Comparison of ENCODE assay signal across 1 cellular context in the genomic region with DNA sequence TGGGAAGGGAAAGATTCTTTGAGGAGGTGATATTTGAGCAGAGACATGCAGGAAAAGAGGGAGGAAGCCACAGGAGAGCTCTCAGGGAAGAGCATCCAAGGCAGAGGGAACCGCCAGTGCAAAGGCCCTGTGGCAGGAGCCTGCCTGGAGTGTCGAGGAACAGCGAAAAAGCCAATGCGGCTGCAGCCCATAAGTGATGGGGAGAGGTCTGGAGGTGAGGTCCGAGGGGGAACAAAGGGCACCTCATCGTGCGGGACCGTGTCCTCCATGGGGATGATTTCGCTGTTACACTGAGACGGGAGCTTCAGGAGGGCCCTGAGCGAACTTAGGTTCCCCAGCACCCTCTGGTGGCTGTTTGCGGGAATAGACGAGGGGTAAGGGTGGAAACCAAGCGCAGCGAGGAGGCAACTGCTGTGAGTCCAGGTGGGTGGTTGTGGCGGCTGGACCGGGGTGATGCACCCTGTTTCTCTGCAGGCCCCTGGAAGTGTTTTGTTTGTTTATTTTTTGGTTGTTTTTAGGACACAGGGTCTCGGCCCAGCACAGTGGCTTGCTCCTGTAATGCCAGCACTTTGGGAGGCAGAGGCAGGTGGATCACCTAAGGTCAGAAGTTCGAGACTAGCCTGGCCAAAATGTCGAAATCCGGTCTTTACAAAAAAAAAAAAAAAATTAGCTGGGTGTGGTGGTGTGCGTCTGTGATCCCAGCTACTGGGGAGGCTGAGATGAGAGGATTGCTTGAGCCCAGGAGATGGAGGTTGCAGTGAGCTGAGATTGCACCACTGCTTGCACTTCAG.
TF ChIP-seq lines count a peak whose summit lies in the region.

No MANE protein-coding gene starts in this region.

TF ChIP-seq in IMR-90, 13 proteins besides CTCF, POLR2A, EP300 and RAD21:
- TF ChIP-seq MAZ (IDR thresholded peaks at IDR 0.05; ENCODE audit: borderline replicate concordance, low read depth, low read length) (peak; percentile 31; the same call in 1 of the 2 replicates), SMC3 (IDR thresholded peaks at IDR 0.05; ENCODE audit: low read depth, low read length) (peak; percentile 92), NFE2L2 (IDR thresholded peaks at IDR 0.05; ENCODE audit: low read depth, low read length) (no peak)
